ENCODE assay signal across 8 cellular contexts in the genomic region with DNA sequence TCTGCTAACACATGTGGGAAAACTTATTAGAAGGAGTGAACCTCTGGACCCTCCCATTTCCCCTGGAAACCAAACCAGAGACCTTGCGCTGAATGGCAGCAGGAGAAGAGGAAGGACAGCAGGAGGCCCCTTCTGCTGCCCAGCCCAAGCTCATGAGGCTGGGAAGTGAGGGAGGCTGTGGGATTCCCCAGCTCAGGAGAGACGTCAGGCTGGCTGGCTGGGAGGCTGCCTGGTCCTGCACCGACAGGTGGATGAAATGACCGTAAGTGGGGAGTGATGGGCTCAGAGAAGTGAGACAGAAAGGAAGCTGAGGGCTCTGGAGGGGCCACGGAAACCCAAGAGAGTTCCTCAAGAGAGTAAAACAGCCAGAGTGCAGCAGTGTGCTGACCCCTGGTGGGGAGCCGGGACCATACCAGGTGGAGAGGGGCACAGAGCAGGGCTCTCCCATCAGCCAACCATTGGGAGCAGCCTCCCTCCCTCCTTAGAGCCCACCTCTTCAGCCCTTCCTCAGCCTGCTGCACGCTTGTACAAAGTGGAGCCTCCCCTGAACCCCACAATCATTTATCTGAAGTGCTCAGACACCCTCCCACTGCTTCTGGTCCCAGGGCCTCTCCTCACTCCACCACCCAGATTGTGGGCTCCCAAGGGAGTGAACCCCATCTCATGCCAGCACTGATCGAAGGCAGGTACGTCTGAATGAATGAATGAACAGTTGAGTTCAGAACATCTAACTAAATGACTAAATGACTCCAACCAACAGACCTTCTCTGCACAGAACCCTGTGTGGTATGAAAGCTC. TPM values are rescaled to one million over a fixed set of nuclear protein-coding genes. Genes with fewer than 3 reads are reported as not detected.
DNase-seq lines count a peak whose midpoint lies in the region; ATAC-seq, FAIRE-seq and TF ChIP-seq lines count a peak whose summit lies in the region.

No MANE protein-coding gene starts in this region.

- H3K9ac ChIP-seq in liver (ENCODE audit: low read depth in 1 of 2, low read length in 2 of 2) = no peak overlapping the region

- H3K36me3 ChIP-seq in bronchial epithelial cell (ENCODE audit: control insufficient read depth, insufficient read depth, low read length) (no peaks in the 10 kb centered on the region), liver (ENCODE audit: control insufficient read depth in 4 of 4, insufficient read depth in 3 of 4, low read depth in 1 of 4, low read length in 3 of 4) (no peaks in the 10 kb centered on the region)

- DNase-seq in AG04450 (ENCODE audit: low read depth, low spot score) (no peak), NCI-H1092 (lab: John Stamatoyannopoulos, UW) (peak; percentile 19), T1000 (lab: John Stamatoyannopoulos, UW) (peak; percentile 93), bronchial epithelial cell (ENCODE audit: low read depth) (no peak)

- peak overlapping the region; percentile 56 for H3K27ac Mint-ChIP-seq in stimulated activated naive CD8-positive, alpha-beta T cell treated with anti-CD3 and anti-CD28 coated beads, Interleukin-15, Interleukin-2, amounts not matched to agents 100 ng/mL and 50 ng/mL, for 24 hours

- H3K4me3 ChIP-seq in AG04450 (ENCODE audit: low read depth, low read length) (no peak overlapping the region), GM12875 (ENCODE audit: low read depth, low read length) (no peak overlapping the region), bronchial epithelial cell (ENCODE audit: low read depth, low read length) (no peak overlapping the region), liver (ENCODE audit: low read depth in 1 of 3, low read length in 3 of 3) (no peak overlapping the region)

- no peak for FAIRE-seq in bronchial epithelial cell (lab: Jason Lieb, UNC)

- TF ChIP-seq RAD21 in liver (IDR thresholded peaks at IDR 0.05) = peak; percentile 69 to 80

- H3K9me3 ChIP-seq in AG04450 (ENCODE audit: control insufficient read depth, insufficient read depth, low read length) (no peaks in the 10 kb centered on the region), liver (ENCODE audit: control insufficient read depth in 4 of 4, low read length in 3 of 4) (no peaks in the 10 kb centered on the region)

- no peaks in the 10 kb centered on the region for H3K27me3 ChIP-seq in AG04450 (ENCODE audit: control insufficient read depth, insufficient read depth, low read length)
- peaks cover 10% of the 10 kb centered on the region for H3K27me3 ChIP-seq in bronchial epithelial cell (ENCODE audit: control insufficient read depth, insufficient read depth, low read length)
- no peaks in the 10 kb centered on the region for H3K27me3 ChIP-seq in liver (ENCODE audit: control insufficient read depth in 4 of 4, insufficient read depth in 4 of 4, low read length in 3 of 4)

- H3K4me3 Mint-ChIP-seq in stimulated activated naive CD8-positive, alpha-beta T cell treated with anti-CD3 and anti-CD28 coated beads, Interleukin-15, Interleukin-2, amounts not matched to agents 100 ng/mL and 50 ng/mL, for 24 hours = peak overlapping the region; percentile 17

- POLR2A ChIA-PET in AG04450 (lab: Yijun Ruan, JAX) = interaction anchor here (0.6 to 4.4 kb wide), 4 partner anchors 10 to 30 kb away, joined by 5 to 28 read pairs (median 10); partner anchors contain the start of gene TAMALIN

- no peaks in the 10 kb centered on the region for H3K27me3 Mint-ChIP-seq in stimulated activated naive CD8-positive, alpha-beta T cell treated with anti-CD3 and anti-CD28 coated beads, Interleukin-15, Interleukin-2, amounts not matched to agents 100 ng/mL and 50 ng/mL, for 24 hours

- H3K27ac ChIP-seq in AG04450 (ENCODE audit: low read depth, low read length) (no peak overlapping the region), liver (ENCODE audit: low read depth in 1 of 2, low read length in 2 of 2) (no peak overlapping the region)

- whole genome bisulfite sequencing in liver = 43% methylated on average over 9 of the region's 9 CpGs

- H3K4me1 ChIP-seq in liver (ENCODE audit: control insufficient read depth in 4 of 4, insufficient read depth in 4 of 4, low read length in 3 of 4) = peaks cover 0 to 15% (median 12%) of the 10 kb centered on the region in 4 donors

- TF ChIP-seq CTCF in AG04450 (IDR thresholded peaks at IDR 0.05; ENCODE audit: low read depth, low read length) (peak; percentile 83), GM12875 (IDR thresholded peaks at IDR 0.05; ENCODE audit: borderline replicate concordance, insufficient read depth, low read depth, low read length) (peak; percentile 80), bronchial epithelial cell (IDR thresholded peaks at IDR 0.05; ENCODE audit: insufficient read depth, low read length, severe bottlenecking) (peak; percentile 77), liver (IDR thresholded peaks at IDR 0.05; ENCODE audit: low read depth, low read length, missing input control) (peak; percentile 57)

- no peaks in the 10 kb centered on the region for H3K9me3 Mint-ChIP-seq in stimulated activated naive CD8-positive, alpha-beta T cell treated with anti-CD3 and anti-CD28 coated beads, Interleukin-15, Interleukin-2, amounts not matched to agents 100 ng/mL and 50 ng/mL, for 24 hours

- H3K36me3 Mint-ChIP-seq in stimulated activated naive CD8-positive, alpha-beta T cell treated with anti-CD3 and anti-CD28 coated beads, Interleukin-15, Interleukin-2, amounts not matched to agents 100 ng/mL and 50 ng/mL, for 24 hours (ENCODE audit: low read depth) = no peaks in the 10 kb centered on the region

- ATAC-seq in HG02623 (IDR thresholded peaks at IDR 0.05; ENCODE audit: unreplicated experiment) = no peak

- CTCF ChIA-PET in AG04450 (lab: Charles Lee) = interaction anchor here (0.5 to 15.2 kb wide), 16 partner anchors 9 to 968 kb away, joined by 3 to 624 read pairs (median 3); partner anchors contain the start of genes ATG101, SMIM41 and TAMALIN

- peaks cover 48% of the 10 kb centered on the region for H3K4me1 Mint-ChIP-seq in stimulated activated naive CD8-positive, alpha-beta T cell treated with anti-CD3 and anti-CD28 coated beads, Interleukin-15, Interleukin-2, amounts not matched to agents 100 ng/mL and 50 ng/mL, for 24 hours (ENCODE audit: low read depth)

TF ChIP-seq in liver, 16 proteins besides CTCF, POLR2A, EP300 and RAD21 (continues in another document):
- TF ChIP-seq HNF4G (IDR thresholded peaks at IDR 0.05) (no peak), REST (IDR thresholded peaks at IDR 0.05) (no peak), YY1 (IDR thresholded peaks at IDR 0.05) (no peak), FOXA2 (IDR thresholded peaks at IDR 0.05) (no peak), EGR1 (IDR thresholded peaks at IDR 0.05; ENCODE audit: low read depth in 2 of 2) (no peak), NR2F2 (IDR thresholded peaks at IDR 0.05) (no peak), JUND (IDR thresholded peaks at IDR 0.05) (no peak), SP1 (IDR thresholded peaks at IDR 0.05) (no peak), GABPA (IDR thresholded peaks at IDR 0.05 in 1 of 2, conservative IDR thresholded peaks at IDR 0.05 in 1 of 2) (no peak), RXRA (IDR thresholded peaks at IDR 0.05) (no peak), HNF4A (conservative IDR thresholded peaks at IDR 0.05) (no peak), ATF3 (IDR thresholded peaks at IDR 0.05) (no peak)
- TF ChIP-seq, protein P1, sequence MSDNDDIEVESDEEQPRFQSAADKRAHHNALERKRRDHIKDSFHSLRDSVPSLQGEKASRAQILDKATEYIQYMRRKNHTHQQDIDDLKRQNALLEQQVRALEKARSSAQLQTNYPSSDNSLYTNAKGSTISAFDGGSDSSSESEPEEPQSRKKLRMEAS (IDR thresholded peaks at IDR 0.05) = no peak

RNA-seq across cellular contexts. Expression of gene TAMALIN, which starts 14.0 kb away (rescaled TPM):
- polyA plus RNA-seq in AG04450 (2011; rRNA removed) = 7.2 and 7.4 TPM in 2 replicates
- polyA minus RNA-seq in AG04450 (2011; rRNA and poly(A)+ RNA removed) = 8.3 and 10.2 TPM in 2 replicates
- total RNA-seq in bronchial epithelial cell = under 0.01 TPM in 1 of 2 replicates, not detected in the other
- 1 to 10 TPM; 1.9 to 9.9 TPM for total RNA-seq in liver
- polyA plus RNA-seq in liver = 1 to 10 TPM; 1.1 to 3.1 TPM

RNA-seq across cellular contexts. Expression of gene NR4A1, which starts 30.5 kb away (rescaled TPM):
- polyA plus RNA-seq in AG04450 (2011; rRNA removed) = 4.4 and 6.9 TPM in 2 replicates
- 16.4 and 18.6 TPM in 2 replicates for polyA minus RNA-seq in AG04450 (2011; rRNA and poly(A)+ RNA removed)
- total RNA-seq in bronchial epithelial cell = 0.38 and 0.79 TPM in 2 replicates
- 1 to 10 TPM in 1 of 2 donors, under 1 TPM in 1; 0.79 to 3.8 TPM for total RNA-seq in liver
- 1 to 10 TPM; 3.0 to 5.8 TPM for polyA plus RNA-seq in liver

RNA-seq across cellular contexts. Expression of gene ATG101, which starts 49.0 kb away (rescaled TPM):
- polyA plus RNA-seq in AG04450 (2011; rRNA removed) (97.3 and 112 TPM in 2 replicates), liver (10 to 100 TPM; 30.5 to 31.8 TPM)
- polyA minus RNA-seq in AG04450 (2011; rRNA and poly(A)+ RNA removed) = 66.0 and 79.1 TPM in 2 replicates
- total RNA-seq in bronchial epithelial cell (153 and 181 TPM in 2 replicates), liver (10 to 100 TPM; 12.9 to 28.4 TPM)

RNA-seq across cellular contexts. Expression of gene SMIM41, which starts 58.8 kb away (rescaled TPM):
- not detected in 2 replicates for polyA plus RNA-seq in AG04450 (2011; rRNA removed)
- not detected in 2 replicates for polyA minus RNA-seq in AG04450 (2011; rRNA and poly(A)+ RNA removed)
- total RNA-seq in bronchial epithelial cell = 0.13 and 0.26 TPM in 2 replicates
- under 1 TPM in 1 of 2 donors, not detected in 1; 0.50 TPM for total RNA-seq in liver
- polyA plus RNA-seq in liver = under 1 TPM; 0.03 to 0.24 TPM

Comparison
In these comparisons a context has a peak if more than half of its experiments do, and no peak if none do; other contexts are left out.
1. DNase-seq: peak in NCI-H1092 (single experiment) and T1000 (single experiment); none in AG04450 (single experiment) and bronchial epithelial cell (single experiment).
2. Peak in every context shown above with its lines, with median percentiles within 50 percentile points of each other: CTCF ChIP-seq.